In the genomic region with DNA sequence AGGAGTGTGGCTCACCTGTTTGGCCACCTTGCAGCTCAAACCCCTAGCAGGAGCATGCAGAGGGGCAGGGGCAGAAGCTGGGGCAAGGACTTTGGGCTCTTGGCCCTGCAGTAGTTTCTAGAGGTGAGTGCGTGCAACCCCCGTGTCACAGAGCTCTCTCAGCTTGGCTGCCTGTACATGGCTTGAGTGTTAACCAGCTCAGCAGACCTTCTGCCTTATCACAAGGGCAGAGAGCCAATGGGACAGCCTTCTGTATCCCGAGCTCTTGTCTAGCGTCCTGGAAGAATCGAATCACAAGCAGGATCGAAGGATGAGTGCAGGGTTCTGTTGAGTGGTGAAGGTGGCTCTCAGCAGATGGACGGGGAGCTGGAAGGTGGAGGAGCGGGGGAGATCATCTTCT, we compare ENCODE assay signal across 1 cellular context.
TF ChIP-seq lines count a peak whose summit lies in the region.

No MANE protein-coding gene starts in this region.

TF ChIP-seq in K562, 482 proteins besides CTCF, POLR2A, EP300 and RAD21 (continued from another document):
- TF ChIP-seq, protein P1, sequence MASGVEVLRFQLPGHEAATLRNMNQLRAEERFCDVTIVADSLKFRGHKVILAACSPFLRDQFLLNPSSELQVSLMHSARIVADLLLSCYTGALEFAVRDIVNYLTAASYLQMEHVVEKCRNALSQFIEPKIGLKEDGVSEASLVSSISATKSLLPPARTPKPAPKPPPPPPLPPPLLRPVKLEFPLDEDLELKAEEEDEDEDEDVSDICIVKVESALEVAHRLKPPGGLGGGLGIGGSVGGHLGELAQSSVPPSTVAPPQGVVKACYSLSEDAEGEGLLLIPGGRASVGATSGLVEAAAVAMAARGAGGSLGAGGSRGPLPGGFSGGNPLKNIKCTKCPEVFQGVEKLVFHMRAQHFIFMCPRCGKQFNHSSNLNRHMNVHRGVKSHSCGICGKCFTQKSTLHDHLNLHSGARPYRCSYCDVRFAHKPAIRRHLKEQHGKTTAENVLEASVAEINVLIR (CRISPR knock-in tag; IDR thresholded peaks at IDR 0.05) = no peak
- TF ChIP-seq ZNF586 (CRISPR knock-in tag; conservative IDR thresholded peaks at IDR 0.05) (no peak), HDAC6 (IDR thresholded peaks at IDR 0.05; ENCODE audit: low read depth, low read length) (no peak), ARID1B (IDR thresholded peaks at IDR 0.05) (no peak), SREBF2 (CRISPR knock-in tag; IDR thresholded peaks at IDR 0.05) (no peak), ILF3 (IDR thresholded peaks at IDR 0.05; ENCODE audit: borderline replicate concordance) (no peak), MEF2D (tag; conservative IDR thresholded peaks at IDR 0.05; ENCODE audit: low read depth) (no peak), RBBP5 (IDR thresholded peaks at IDR 0.05; ENCODE audit: borderline replicate concordance, insufficient read depth, low read length, poor library complexity, severe bottlenecking) (no peak)
- TF ChIP-seq, protein P2, sequence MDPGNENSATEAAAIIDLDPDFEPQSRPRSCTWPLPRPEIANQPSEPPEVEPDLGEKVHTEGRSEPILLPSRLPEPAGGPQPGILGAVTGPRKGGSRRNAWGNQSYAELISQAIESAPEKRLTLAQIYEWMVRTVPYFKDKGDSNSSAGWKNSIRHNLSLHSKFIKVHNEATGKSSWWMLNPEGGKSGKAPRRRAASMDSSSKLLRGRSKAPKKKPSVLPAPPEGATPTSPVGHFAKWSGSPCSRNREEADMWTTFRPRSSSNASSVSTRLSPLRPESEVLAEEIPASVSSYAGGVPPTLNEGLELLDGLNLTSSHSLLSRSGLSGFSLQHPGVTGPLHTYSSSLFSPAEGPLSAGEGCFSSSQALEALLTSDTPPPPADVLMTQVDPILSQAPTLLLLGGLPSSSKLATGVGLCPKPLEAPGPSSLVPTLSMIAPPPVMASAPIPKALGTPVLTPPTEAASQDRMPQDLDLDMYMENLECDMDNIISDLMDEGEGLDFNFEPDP (CRISPR knock-in tag; IDR thresholded peaks at IDR 0.05) = no peak
- TF ChIP-seq, protein P3, sequence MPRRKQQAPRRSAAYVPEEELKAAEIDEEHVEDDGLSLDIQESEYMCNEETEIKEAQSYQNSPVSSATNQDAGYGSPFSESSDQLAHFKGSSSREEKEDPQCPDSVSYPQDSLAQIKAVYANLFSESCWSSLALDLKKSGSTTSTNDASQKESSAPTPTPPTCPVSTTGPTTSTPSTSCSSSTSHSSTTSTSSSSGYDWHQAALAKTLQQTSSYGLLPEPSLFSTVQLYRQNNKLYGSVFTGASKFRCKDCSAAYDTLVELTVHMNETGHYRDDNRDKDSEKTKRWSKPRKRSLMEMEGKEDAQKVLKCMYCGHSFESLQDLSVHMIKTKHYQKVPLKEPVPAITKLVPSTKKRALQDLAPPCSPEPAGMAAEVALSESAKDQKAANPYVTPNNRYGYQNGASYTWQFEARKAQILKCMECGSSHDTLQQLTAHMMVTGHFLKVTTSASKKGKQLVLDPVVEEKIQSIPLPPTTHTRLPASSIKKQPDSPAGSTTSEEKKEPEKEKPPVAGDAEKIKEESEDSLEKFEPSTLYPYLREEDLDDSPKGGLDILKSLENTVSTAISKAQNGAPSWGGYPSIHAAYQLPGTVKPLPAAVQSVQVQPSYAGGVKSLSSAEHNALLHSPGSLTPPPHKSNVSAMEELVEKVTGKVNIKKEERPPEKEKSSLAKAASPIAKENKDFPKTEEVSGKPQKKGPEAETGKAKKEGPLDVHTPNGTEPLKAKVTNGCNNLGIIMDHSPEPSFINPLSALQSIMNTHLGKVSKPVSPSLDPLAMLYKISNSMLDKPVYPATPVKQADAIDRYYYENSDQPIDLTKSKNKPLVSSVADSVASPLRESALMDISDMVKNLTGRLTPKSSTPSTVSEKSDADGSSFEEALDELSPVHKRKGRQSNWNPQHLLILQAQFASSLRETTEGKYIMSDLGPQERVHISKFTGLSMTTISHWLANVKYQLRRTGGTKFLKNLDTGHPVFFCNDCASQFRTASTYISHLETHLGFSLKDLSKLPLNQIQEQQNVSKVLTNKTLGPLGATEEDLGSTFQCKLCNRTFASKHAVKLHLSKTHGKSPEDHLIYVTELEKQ (CRISPR knock-in tag; IDR thresholded peaks at IDR 0.05) = no peak
- TF ChIP-seq, protein P4, sequence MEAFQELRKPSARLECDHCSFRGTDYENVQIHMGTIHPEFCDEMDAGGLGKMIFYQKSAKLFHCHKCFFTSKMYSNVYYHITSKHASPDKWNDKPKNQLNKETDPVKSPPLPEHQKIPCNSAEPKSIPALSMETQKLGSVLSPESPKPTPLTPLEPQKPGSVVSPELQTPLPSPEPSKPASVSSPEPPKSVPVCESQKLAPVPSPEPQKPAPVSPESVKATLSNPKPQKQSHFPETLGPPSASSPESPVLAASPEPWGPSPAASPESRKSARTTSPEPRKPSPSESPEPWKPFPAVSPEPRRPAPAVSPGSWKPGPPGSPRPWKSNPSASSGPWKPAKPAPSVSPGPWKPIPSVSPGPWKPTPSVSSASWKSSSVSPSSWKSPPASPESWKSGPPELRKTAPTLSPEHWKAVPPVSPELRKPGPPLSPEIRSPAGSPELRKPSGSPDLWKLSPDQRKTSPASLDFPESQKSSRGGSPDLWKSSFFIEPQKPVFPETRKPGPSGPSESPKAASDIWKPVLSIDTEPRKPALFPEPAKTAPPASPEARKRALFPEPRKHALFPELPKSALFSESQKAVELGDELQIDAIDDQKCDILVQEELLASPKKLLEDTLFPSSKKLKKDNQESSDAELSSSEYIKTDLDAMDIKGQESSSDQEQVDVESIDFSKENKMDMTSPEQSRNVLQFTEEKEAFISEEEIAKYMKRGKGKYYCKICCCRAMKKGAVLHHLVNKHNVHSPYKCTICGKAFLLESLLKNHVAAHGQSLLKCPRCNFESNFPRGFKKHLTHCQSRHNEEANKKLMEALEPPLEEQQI (IDR thresholded peaks at IDR 0.05) = no peak
